Comparison of ENCODE assay signal across 13 cellular contexts in the genomic region with DNA sequence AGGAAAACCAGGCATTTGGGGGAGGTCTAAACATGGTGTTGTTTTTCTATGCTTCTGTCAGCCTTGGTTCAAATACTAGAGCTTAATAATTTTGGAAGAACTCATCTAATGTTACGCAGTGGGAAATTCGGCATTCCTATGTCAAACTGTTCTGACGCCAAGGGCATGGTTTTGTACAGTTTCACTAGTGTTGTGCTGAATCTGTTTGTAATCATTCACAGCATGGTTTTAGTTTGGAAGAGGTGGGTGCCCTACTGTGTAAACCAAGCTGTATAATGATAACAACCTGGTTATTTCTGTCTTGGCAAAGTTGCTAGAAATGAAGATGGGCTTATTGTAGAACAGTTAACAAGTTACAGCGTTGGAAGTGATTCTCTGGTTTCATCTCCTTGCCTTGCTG. TPM values are rescaled to one million over a fixed set of nuclear protein-coding genes. Genes with fewer than 3 reads are reported as not detected.
A peak's percentile ranks its signal among the peaks of the same experiment; 100 is the strongest.
DNase-seq lines count a peak whose midpoint lies in the region; ATAC-seq and TF ChIP-seq lines count a peak whose summit lies in the region.
"Had no signal": no experiment of that assay in that cellular context is flagged by ENCODE, and none has a peak within 500 bp of the region (broad histone marks: within the 10 kb centered on the region; RNA-seq: fewer than 3 reads in every experiment).

No MANE protein-coding gene starts in this region.

- intact Hi-C loops in activated CD4-positive, alpha-beta T cell treated with anti-CD3 and anti-CD28 coated beads, Interleukin-2, amount 10 ng/mL, durations not matched to agents 24 days and 14 days (cut with micrococcal nuclease): no loop called here
- intact Hi-C loops in thyroid gland (cut with DNase I): loop anchor here (10.0 kb wide), 1 partner anchor 254 kb away; a partner anchor contains a TSS

- DNase-seq in activated CD4-positive, alpha-beta T cell treated with anti-CD3 and anti-CD28 coated beads, Interleukin-2, amount 10 ng/mL, durations not matched to agents 24 days and 14 days: no peak
- no peak for DNase-seq in activated CD4-positive, alpha-beta T cell treated with anti-CD3 and anti-CD28 coated beads, Interleukin-2, amount 50 U/mL, for 48 hours
- DNase-seq in fibroblast of lung (ENCODE audit: low read depth in 2 of 2) (peak in 1 of 2 donors; percentile 34), islet precursor cell (no peak), thyroid gland (no peak)
- DNase-seq: foreskin melanocyte, Karpas-422, left cardiac atrium, NCI-H2171, pancreas had no signal

- no peak for TF ChIP-seq POLR2A in thyroid gland (IDR thresholded peaks at IDR 0.05)

- no peak overlapping the region for H3K27ac ChIP-seq in fibroblast of lung (ENCODE audit: insufficient read depth, low read length)
- no peak overlapping the region for H3K27ac ChIP-seq in skeletal muscle tissue (ENCODE audit: low read depth, low read length)
- H3K27ac ChIP-seq in thyroid gland: no peak overlapping the region
- H3K27ac ChIP-seq: pancreas had no signal

- H3K4me3 ChIP-seq in fibroblast of lung (replicated peaks in 1 of 4; ENCODE audit: control extremely low read depth in 1 of 4, insufficient read depth in 1 of 4, low read depth in 3 of 4, low read length in 4 of 4) (peak overlapping the region in 1 of 4 experiments; percentile 97), skeletal muscle tissue (ENCODE audit: low read length in 3 of 3) (peak overlapping the region in 2 of 3 donors; percentile 15 to 35), thyroid gland (replicated peaks in 1 of 3) (no peak overlapping the region)

- H3K9me3 Mint-ChIP-seq in activated CD4-positive, alpha-beta T cell treated with anti-CD3 and anti-CD28 coated beads, Interleukin-2, amount 10 ng/mL, durations not matched to agents 24 days and 14 days: no peaks in the 10 kb centered on the region
- no peaks in the 10 kb centered on the region for H3K9me3 Mint-ChIP-seq in activated T-helper 17 cell treated with anti-CD3 and anti-CD28 coated beads, Interleukin-2, amount 50 U/mL, for 72 hours

- H3K4me1 Mint-ChIP-seq in activated CD4-positive, alpha-beta T cell treated with anti-CD3 and anti-CD28 coated beads, Interleukin-2, amount 10 ng/mL, durations not matched to agents 24 days and 14 days: peaks cover 23% of the 10 kb centered on the region
- peaks cover 6% of the 10 kb centered on the region for H3K4me1 Mint-ChIP-seq in activated T-helper 17 cell treated with anti-CD3 and anti-CD28 coated beads, Interleukin-2, amount 50 U/mL, for 72 hours

- H4K20me1 ChIP-seq in fibroblast of lung (ENCODE audit: control insufficient read depth, extremely low read depth, insufficient read depth, low read length): peaks cover 22% of the 10 kb centered on the region

- TF ChIP-seq CTCF in fibroblast of lung (conservative IDR thresholded peaks at IDR 0.05 in 1 of 2, IDR thresholded peaks at IDR 0.05 in 1 of 2; ENCODE audit: low read depth in 1 of 2, low read length in 2 of 2) (no peak), thyroid gland (IDR thresholded peaks at IDR 0.05) (no peak)

- no peak overlapping the region for H3K9ac ChIP-seq in fibroblast of lung (ENCODE audit: insufficient read depth, low read length)
- no peak overlapping the region for H3K9ac ChIP-seq in skeletal muscle tissue (ENCODE audit: low read depth in 1 of 3, low read length in 3 of 3)

- H3K27me3 Mint-ChIP-seq in activated CD4-positive, alpha-beta T cell treated with anti-CD3 and anti-CD28 coated beads, Interleukin-2, amount 10 ng/mL, durations not matched to agents 24 days and 14 days: no peaks in the 10 kb centered on the region
- H3K27me3 Mint-ChIP-seq in activated T-helper 17 cell treated with anti-CD3 and anti-CD28 coated beads, Interleukin-2, amount 50 U/mL, for 72 hours: no peaks in the 10 kb centered on the region

- peaks cover 72% of the 10 kb centered on the region for H3K36me3 Mint-ChIP-seq in activated CD4-positive, alpha-beta T cell treated with anti-CD3 and anti-CD28 coated beads, Interleukin-2, amount 10 ng/mL, durations not matched to agents 24 days and 14 days (ENCODE audit: low read depth)
- H3K36me3 Mint-ChIP-seq in activated T-helper 17 cell treated with anti-CD3 and anti-CD28 coated beads, Interleukin-2, amount 50 U/mL, for 72 hours (ENCODE audit: low read depth): peaks cover 100% of the 10 kb centered on the region

- H3K4me1 ChIP-seq in fibroblast of lung (ENCODE audit: control insufficient read depth, extremely low read depth, insufficient read depth, low read length) (no peaks in the 10 kb centered on the region), skeletal muscle tissue (ENCODE audit: control insufficient read depth in 3 of 3, insufficient read depth in 3 of 3, low read length in 3 of 3) (peaks cover 19 to 30% (median 20%) of the 10 kb centered on the region in 3 donors), thyroid gland (peaks cover 21 to 35% of the 10 kb centered on the region in 2 donors)

- H3K9me3 ChIP-seq in fibroblast of lung (ENCODE audit: control insufficient read depth, insufficient read depth, low read depth, low read length): no peaks in the 10 kb centered on the region
- H3K9me3 ChIP-seq in skeletal muscle tissue (ENCODE audit: control insufficient read depth in 3 of 3, low read length in 3 of 3): no peaks in the 10 kb centered on the region
- no peaks in the 10 kb centered on the region for H3K9me3 ChIP-seq in thyroid gland
- H3K9me3 ChIP-seq: pancreas had no signal

- H3K4me2 ChIP-seq in fibroblast of lung (ENCODE audit: extremely low read depth, insufficient read depth, low read length): peak overlapping the region; percentile 51

- H3K27ac Mint-ChIP-seq in activated CD4-positive, alpha-beta T cell treated with anti-CD3 and anti-CD28 coated beads, Interleukin-2, amount 10 ng/mL, durations not matched to agents 24 days and 14 days: peak overlapping the region; percentile 53
- H3K27ac Mint-ChIP-seq in activated T-helper 17 cell treated with anti-CD3 and anti-CD28 coated beads, Interleukin-2, amount 50 U/mL, for 72 hours: peak overlapping the region; percentile 36

- peaks cover 93% of the 10 kb centered on the region for H3K79me2 ChIP-seq in fibroblast of lung (ENCODE audit: control insufficient read depth, insufficient read depth, low read length)

- no peak for ATAC-seq in activated T-helper 17 cell treated with anti-CD3 and anti-CD28 coated beads, Interleukin-2, amount 50 U/mL, for 72 hours (replicated peaks)
- no peak for ATAC-seq in GM19023 (IDR thresholded peaks at IDR 0.05; ENCODE audit: unreplicated experiment)
- ATAC-seq: left cardiac atrium, pancreas had no signal

- WGBS in thyroid gland, 2 donors: 43 to 50% methylated on average over 4 of the region's 4 CpGs

- peak overlapping the region; percentile 98 for H3K4me3 Mint-ChIP-seq in activated CD4-positive, alpha-beta T cell treated with anti-CD3 and anti-CD28 coated beads, Interleukin-2, amount 10 ng/mL, durations not matched to agents 24 days and 14 days
- H3K4me3 Mint-ChIP-seq in activated T-helper 17 cell treated with anti-CD3 and anti-CD28 coated beads, Interleukin-2, amount 50 U/mL, for 72 hours: peak overlapping the region; percentile 95

- peaks cover 10% of the 10 kb centered on the region for H3K36me3 ChIP-seq in fibroblast of lung (ENCODE audit: control insufficient read depth, insufficient read depth, low read length)
- H3K36me3 ChIP-seq in skeletal muscle tissue (ENCODE audit: control insufficient read depth in 3 of 3, insufficient read depth in 3 of 3, low read length in 3 of 3): peaks cover 16 to 50% (median 36%) of the 10 kb centered on the region in 3 donors
- H3K36me3 ChIP-seq in thyroid gland: peaks cover 28 to 49% of the 10 kb centered on the region in 2 donors

- H2AFZ ChIP-seq in fibroblast of lung (ENCODE audit: low read length): no peak overlapping the region

- H3K27me3 ChIP-seq in fibroblast of lung (ENCODE audit: control insufficient read depth, insufficient read depth, low read length) (no peaks in the 10 kb centered on the region), skeletal muscle tissue (ENCODE audit: control insufficient read depth in 3 of 3, insufficient read depth in 3 of 3, low read length in 3 of 3) (no peaks in the 10 kb centered on the region), thyroid gland (no peaks in the 10 kb centered on the region)
- H3K27me3 ChIP-seq: pancreas had no signal

RNA-seq across cellular contexts. Expression of a gene that starts 5.2 kb away (rescaled TPM):
- total RNA-seq in activated CD4-positive, alpha-beta T cell treated with anti-CD3 and anti-CD28 coated beads, Interleukin-2, amount 10 ng/mL, durations not matched to agents 24 days and 14 days: 307 and 313 TPM in 2 replicates
- total RNA-seq in activated T-helper 17 cell treated with anti-CD3 and anti-CD28 coated beads, Interleukin-2, amount 50 U/mL, for 72 hours: 100 to 1,000 TPM; 226 to 303 TPM
- 177 and 216 TPM in 2 replicates for total RNA-seq in fibroblast of lung
- 97.6 and 125 TPM in 2 replicates for polyA plus RNA-seq in fibroblast of lung
- polyA plus RNA-seq in fibroblast of lung (2012): 129 and 149 TPM in 2 replicates
- polyA minus RNA-seq in fibroblast of lung (ENCODE audit: low replicate concordance): 25.7 and 42.6 TPM in 2 replicates
- 124 TPM for total RNA-seq in skeletal muscle tissue
- 100 to 1,000 TPM; 208 to 295 (median 278) TPM for total RNA-seq in thyroid gland

Comparison
In these comparisons a context has a peak if more than half of its experiments do, and no peak if none do; other contexts are left out.
1. H3K4me3 ChIP-seq: peak in skeletal muscle tissue (2 of 3); none in thyroid gland (0 of 3).